In genomic region chr7:122316467-122317394, GRCh38 we compare ENCODE assay signal across 13 cellular contexts. TPM values are rescaled to one million over a fixed set of nuclear protein-coding genes. Genes with fewer than 3 reads are reported as not detected.
DNase-seq lines count a peak whose midpoint lies in the region; ATAC-seq and TF ChIP-seq lines count a peak whose summit lies in the region.
"Had no signal": no experiment of that assay in that cellular context is flagged by ENCODE, and none has a peak within 500 bp of the region (broad histone marks: within the 10 kb centered on the region; RNA-seq: fewer than 3 reads in every experiment).

No MANE protein-coding gene starts in this region.

- H4K91ac ChIP-seq in mesenchymal stem cell (ENCODE audit: low read length): peak overlapping the region; percentile 18

- H2BK15ac ChIP-seq in mesenchymal stem cell (ENCODE audit: low read depth, poor library complexity, severe bottlenecking): no peak overlapping the region

- H3K4me3 ChIP-seq in endodermal cell (ENCODE audit: low read length) (peak overlapping the region; percentile 64), mesenchymal stem cell (ENCODE audit: insufficient read depth in 1 of 2, low read depth in 1 of 2, low read length in 2 of 2) (peak overlapping the region in 1 of 2 experiments; percentile 63), upper lobe of right lung (no peak overlapping the region)

- H3K9me3 ChIP-seq in endodermal cell (ENCODE audit: control insufficient read depth, low read length) (no peaks in the 10 kb centered on the region), mesenchymal stem cell (ENCODE audit: control insufficient read depth, low read length) (no peaks in the 10 kb centered on the region), upper lobe of right lung (no peaks in the 10 kb centered on the region)

- TF ChIP-seq CTCF in endodermal cell (conservative IDR thresholded peaks at IDR 0.05) (no peak), upper lobe of right lung (IDR thresholded peaks at IDR 0.05) (no peak)

- H3K4ac ChIP-seq in mesenchymal stem cell (ENCODE audit: low read depth in 1 of 2, low read length in 2 of 2): no peak overlapping the region

- no peaks in the 10 kb centered on the region for H3K36me3 Mint-ChIP-seq in endodermal cell (ENCODE audit: low read depth)
- H3K36me3 Mint-ChIP-seq in activated T-helper 17 cell treated with anti-CD3 and anti-CD28 coated beads, Interleukin-2, amount 50 U/mL, for 72 hours (ENCODE audit: low read depth): no peaks in the 10 kb centered on the region

- H2BK120ac ChIP-seq in mesenchymal stem cell (ENCODE audit: low read depth, low read length): no peak overlapping the region

- H3K27me3 ChIP-seq in endodermal cell (ENCODE audit: control insufficient read depth, insufficient read depth, low read length, poor library complexity, severe bottlenecking) (peaks cover 90% of the 10 kb centered on the region), mesenchymal stem cell (ENCODE audit: control insufficient read depth in 1 of 2, insufficient read depth in 1 of 2, low read length in 2 of 2) (peaks cover 64% of the 10 kb centered on the region in 2 experiments), upper lobe of right lung (peaks cover 58% of the 10 kb centered on the region)

- no peaks in the 10 kb centered on the region for H3K4me1 ChIP-seq in endodermal cell (ENCODE audit: control insufficient read depth, insufficient read depth, low read length)
- peaks cover 13% of the 10 kb centered on the region for H3K4me1 ChIP-seq in mesenchymal stem cell (ENCODE audit: control insufficient read depth, insufficient read depth, low read depth, low read length)
- H3K4me1 ChIP-seq in upper lobe of right lung: peaks cover 8% of the 10 kb centered on the region

- no peaks in the 10 kb centered on the region for H3K9me3 Mint-ChIP-seq in endodermal cell
- H3K9me3 Mint-ChIP-seq in activated T-helper 17 cell treated with anti-CD3 and anti-CD28 coated beads, Interleukin-2, amount 50 U/mL, for 72 hours: peaks cover 9% of the 10 kb centered on the region

- H2AK5ac ChIP-seq in mesenchymal stem cell (ENCODE audit: low read length, severe bottlenecking): no peak overlapping the region

- no peaks in the 10 kb centered on the region for H3K79me1 ChIP-seq in mesenchymal stem cell (replicated peaks; ENCODE audit: low read length, poor library complexity, severe bottlenecking)

- intact Hi-C loops in Right ventricle myocardium inferior (cut with DNase I) (no loop called here), left ventricle myocardium superior (cut with micrococcal nuclease) (no loop called here), upper lobe of right lung (cut with DNase I) (no loop called here)

- no peak overlapping the region for H3K9ac ChIP-seq in endodermal cell (ENCODE audit: extremely low read depth, low read length, poor library complexity, severe bottlenecking)
- H3K9ac ChIP-seq in mesenchymal stem cell (ENCODE audit: low read length): no peak overlapping the region

- H3K27ac ChIP-seq in endodermal cell (ENCODE audit: low read depth, low read length): no peak overlapping the region
- no peak overlapping the region for H3K27ac ChIP-seq in mesenchymal stem cell (ENCODE audit: low read length, poor library complexity, severe bottlenecking)
- H3K27ac ChIP-seq in upper lobe of right lung: no peak overlapping the region

- no peak overlapping the region for H2AFZ ChIP-seq in mesenchymal stem cell (ENCODE audit: low read depth, low read length)

- WGBS in endodermal cell (ENCODE audit: insufficient coverage in 1 of 2, insufficient read length in 1 of 2), 2 experiments: 3% methylated on average over 11 to 71 of the region's 71 CpGs
- 2% methylated on average over 59 of the region's 71 CpGs for WGBS in mesenchymal stem cell

- H3K27me3 Mint-ChIP-seq in endodermal cell (ENCODE audit: insufficient read depth): peaks cover 91% of the 10 kb centered on the region
- H3K27me3 Mint-ChIP-seq in activated T-helper 17 cell treated with anti-CD3 and anti-CD28 coated beads, Interleukin-2, amount 50 U/mL, for 72 hours: peaks cover 51% of the 10 kb centered on the region

- H3K4me1 Mint-ChIP-seq in endodermal cell: peaks cover 6% of the 10 kb centered on the region
- H3K4me1 Mint-ChIP-seq in activated T-helper 17 cell treated with anti-CD3 and anti-CD28 coated beads, Interleukin-2, amount 50 U/mL, for 72 hours: no peaks in the 10 kb centered on the region

- ATAC-seq in Right ventricle myocardium inferior (no peak), left ventricle myocardium superior (no peak), upper lobe of right lung (peak; percentile 40), GM21786 (IDR thresholded peaks at IDR 0.05; ENCODE audit: unreplicated experiment) (no peak)
- ATAC-seq in activated T-helper 17 cell treated with anti-CD3 and anti-CD28 coated beads, Interleukin-2, amount 50 U/mL, for 72 hours (replicated peaks): no peak

- H3K18ac ChIP-seq in mesenchymal stem cell (ENCODE audit: low read depth in 1 of 2, low read length in 2 of 2): no peak overlapping the region

- DNase-seq in Right ventricle myocardium inferior (ENCODE audit: missing footprints) (peak; percentile 57), left ventricle myocardium superior (no peak), endodermal cell (peak; percentile 82), mesenchymal stem cell (no peak), upper lobe of right lung (no peak), NCI-H187 (lab: John Stamatoyannopoulos, UW) (no peak)
- DNase-seq: activated CD8-positive, alpha-beta memory T cell treated with anti-CD3 and anti-CD28 coated beads for 24 hours; activated naive CD4-positive, alpha-beta T cell treated with anti-CD3 and anti-CD28 coated beads, Interleukin-2, amount 50 U/mL, for 16 hours; DND-41; effector memory CD4-positive, alpha-beta T cell had no signal

- no peak overlapping the region for H3K23ac ChIP-seq in mesenchymal stem cell (ENCODE audit: low read length in 2 of 2)

- H4K8ac ChIP-seq in mesenchymal stem cell (ENCODE audit: low read length): no peak overlapping the region

- H3K27ac Mint-ChIP-seq in endodermal cell: no peak overlapping the region
- H3K27ac Mint-ChIP-seq in activated T-helper 17 cell treated with anti-CD3 and anti-CD28 coated beads, Interleukin-2, amount 50 U/mL, for 72 hours: no peak overlapping the region

- peak overlapping the region; percentile 45 for H3K4me3 Mint-ChIP-seq in endodermal cell
- no peak overlapping the region for H3K4me3 Mint-ChIP-seq in activated T-helper 17 cell treated with anti-CD3 and anti-CD28 coated beads, Interleukin-2, amount 50 U/mL, for 72 hours

- no peak overlapping the region for H2BK12ac ChIP-seq in mesenchymal stem cell (ENCODE audit: low read length in 2 of 2)

- H3K14ac ChIP-seq in mesenchymal stem cell (ENCODE audit: low read length in 2 of 2): no peak overlapping the region

- H2BK5ac ChIP-seq in mesenchymal stem cell (ENCODE audit: low read depth, low read length, poor library complexity, severe bottlenecking): no peak overlapping the region

- H3K36me3 ChIP-seq in endodermal cell (ENCODE audit: control insufficient read depth, insufficient read depth, low read length): no peaks in the 10 kb centered on the region
- no peaks in the 10 kb centered on the region for H3K36me3 ChIP-seq in mesenchymal stem cell (ENCODE audit: control insufficient read depth in 1 of 2, insufficient read depth in 2 of 2, low read depth in 1 of 2, low read length in 2 of 2)
- no peaks in the 10 kb centered on the region for H3K36me3 ChIP-seq in upper lobe of right lung

- peak overlapping the region; percentile 71 for H3K4me2 ChIP-seq in mesenchymal stem cell (ENCODE audit: low read length, poor library complexity, severe bottlenecking)

RNA-seq across cellular contexts. Expression of gene FEZF1, which starts 12.2 kb away (rescaled TPM):
- total RNA-seq in Right ventricle myocardium inferior (not detected), left ventricle myocardium superior (not detected), endodermal cell (under 1 TPM in 1 of 2 donors, not detected in 1; 0.22 TPM), upper lobe of right lung (not detected)
- 3.4 TPM for polyA plus RNA-seq in endodermal cell (2013, experiment 1 of 2)
- polyA plus RNA-seq in endodermal cell (2013, experiment 2 of 2): 1.8 TPM
- polyA plus RNA-seq in mesenchymal stem cell (2013, experiment 1 of 2): not detected
- polyA plus RNA-seq in mesenchymal stem cell (2013, experiment 2 of 2): not detected
- total RNA-seq in activated T-helper 17 cell treated with anti-CD3 and anti-CD28 coated beads, Interleukin-2, amount 50 U/mL, for 72 hours: not detected
- total RNA-seq: ureter had no signal

Comparison
In these comparisons a context has a peak if more than half of its experiments do, and no peak if none do; other contexts are left out.
1. DNase-seq: peak in Right ventricle myocardium inferior (single experiment) and endodermal cell (single experiment); none in left ventricle myocardium superior (single experiment), mesenchymal stem cell (single experiment), upper lobe of right lung (single experiment) and NCI-H187 (0 of 2).